Comparison of ENCODE assay signal across 1 cellular context in genomic region chr22:40001800-40002577, GRCh38.
TF ChIP-seq lines count a peak whose summit lies in the region.

No MANE protein-coding gene starts in this region.

TF ChIP-seq in K562, 482 proteins besides CTCF, POLR2A, EP300 and RAD21 (continued from another document):
- TF ChIP-seq PRDM10 (IDR thresholded peaks at IDR 0.05; ENCODE audit: partially characterized antibody) (peak; percentile 41), ZNF311 (CRISPR knock-in tag; IDR thresholded peaks at IDR 0.05) (no peak), POLR2H (tag; IDR thresholded peaks at IDR 0.05; ENCODE audit: low read depth) (no peak), NFYB (IDR thresholded peaks at IDR 0.05; ENCODE audit: extremely low read depth, insufficient read length) (no peak), RFX5 (IDR thresholded peaks at IDR 0.05; ENCODE audit: low read depth, low read length) (no peak), STAT5A (IDR thresholded peaks at IDR 0.05; ENCODE audit: borderline replicate concordance, low read length) (no peak), MLLT1 (IDR thresholded peaks at IDR 0.05) (no peak), LEF1 (IDR thresholded peaks at IDR 0.05) (0 out of 2 replicates have a peak, but pooled peaks have one; percentile 39), ARID4B (CRISPR knock-in tag; IDR thresholded peaks at IDR 0.05) (no peak), ZNF699 (CRISPR knock-in tag; IDR thresholded peaks at IDR 0.05; ENCODE audit: insufficient replicate concordance) (no peak), MYBL2 (IDR thresholded peaks at IDR 0.05; ENCODE audit: low read depth) (no peak), MYBL2 (CRISPR knock-in tag; IDR thresholded peaks at IDR 0.05; ENCODE audit: borderline replicate concordance) (no peak), ZZZ3 (IDR thresholded peaks at IDR 0.05) (no peak), CTBP1 (IDR thresholded peaks at IDR 0.05; ENCODE audit: borderline replicate concordance) (0 out of 2 replicates have a peak, but pooled peaks have one; percentile 43), MYC (IDR thresholded peaks at IDR 0.05; ENCODE audit: low read depth, low read length) (no peak), MYC (CRISPR knock-in tag; IDR thresholded peaks at IDR 0.05; ENCODE audit: borderline replicate concordance, low read depth) (no peak), RFX7 (CRISPR knock-in tag; IDR thresholded peaks at IDR 0.05) (no peak), RBM39 (optimal IDR thresholded peaks at IDR 0.05; ENCODE audit: low read depth, low read length) (no peak), SOX6 (IDR thresholded peaks at IDR 0.05) (peak; percentile 25; the same call in 1 of the 2 replicates), NFE2 (IDR thresholded peaks at IDR 0.05; ENCODE audit: low read depth) (no peak), ZNF277 (CRISPR knock-in tag; IDR thresholded peaks at IDR 0.05; ENCODE audit: borderline replicate concordance) (no peak), KDM1A (IDR thresholded peaks at IDR 0.05) (no peak), ZBTB7A (IDR thresholded peaks at IDR 0.05; ENCODE audit: borderline replicate concordance, control insufficient read depth, low read depth, low read length) (no peak), HDAC2 (IDR thresholded peaks at IDR 0.05) (0 out of 2 replicates have a peak, but pooled peaks have one; percentile 21), NR2C1 (IDR thresholded peaks at IDR 0.05) (no peak), NR2C1 (tag; IDR thresholded peaks at IDR 0.05) (no peak), EWSR1 (IDR thresholded peaks at IDR 0.05; ENCODE audit: borderline replicate concordance, low read depth, partially characterized antibody) (no peak), ZC3H8 (IDR thresholded peaks at IDR 0.05) (no peak), ETS1 (conservative IDR thresholded peaks at IDR 0.05; ENCODE audit: control insufficient read depth, low read depth, low read length) (no peak), ARID2 (IDR thresholded peaks at IDR 0.05) (no peak), ZNF41 (CRISPR knock-in tag; conservative IDR thresholded peaks at IDR 0.05) (no peak), KAT7 (CRISPR knock-in tag; IDR thresholded peaks at IDR 0.05; ENCODE audit: borderline replicate concordance) (no peak), PTTG1 (tag; IDR thresholded peaks at IDR 0.05; ENCODE audit: low read depth) (no peak)
